8 cellular contexts compared by ENCODE assay signal in genomic region chr13:52851153-52851962, GRCh38. TPM values are rescaled to one million over a fixed set of nuclear protein-coding genes. Genes with fewer than 3 reads are reported as not detected.
DNase-seq lines count a peak whose midpoint lies in the region; ATAC-seq and TF ChIP-seq lines count a peak whose summit lies in the region.

No MANE protein-coding gene starts in this region.

- H3K4me1 Mint-ChIP-seq in activated T-cell treated with anti-CD3 and anti-CD28 coated beads, Interleukin-2, amount 50 U/mL, for 4 hours (ENCODE audit: low read depth) = peaks cover 15% of the 10 kb centered on the region
- peaks cover 4% of the 10 kb centered on the region for H3K4me1 Mint-ChIP-seq in activated T-helper 17 cell treated with anti-CD3 and anti-CD28 coated beads, Interleukin-2, amount 50 U/mL, for 72 hours

- H3K9me3 ChIP-seq in heart right ventricle (no peaks in the 10 kb centered on the region), parathyroid adenoma (ENCODE audit: control insufficient read depth, low read length) (no peaks in the 10 kb centered on the region)

- TF ChIP-seq CTCF in heart right ventricle (IDR thresholded peaks at IDR 0.05) = no peak
- TF ChIP-seq CTCF in parathyroid adenoma (IDR thresholded peaks at IDR 0.05) = no peak

- H2AFZ ChIP-seq in parathyroid adenoma = peak overlapping the region; percentile 90

- H3K4me1 ChIP-seq in heart right ventricle = peaks cover 0 to 37% (median 20%) of the 10 kb centered on the region in 9 donors
- H3K4me1 ChIP-seq in parathyroid adenoma = peaks cover 4% of the 10 kb centered on the region

- no peaks in the 10 kb centered on the region for H3K36me3 Mint-ChIP-seq in activated T-cell treated with anti-CD3 and anti-CD28 coated beads, Interleukin-2, amount 50 U/mL, for 4 hours (ENCODE audit: insufficient read depth)
- peaks cover 19% of the 10 kb centered on the region for H3K36me3 Mint-ChIP-seq in activated T-helper 17 cell treated with anti-CD3 and anti-CD28 coated beads, Interleukin-2, amount 50 U/mL, for 72 hours (ENCODE audit: low read depth)

- intact Hi-C loops in heart right ventricle (cut with DNase I) = loop anchor here in 2 of 10 donors (10.0 kb wide), 1 partner anchor 113 kb away; no protein-coding TSS in a partner anchor

- H3K27ac ChIP-seq in heart right ventricle (peak overlapping the region in 9 of 10 donors; percentile 18 to 77 (median 68)), parathyroid adenoma (peak overlapping the region; percentile 32)

- peak overlapping the region; percentile 51 for H3K4me3 Mint-ChIP-seq in activated T-cell treated with anti-CD3 and anti-CD28 coated beads, Interleukin-2, amount 50 U/mL, for 4 hours
- peak overlapping the region; percentile 58 for H3K4me3 Mint-ChIP-seq in activated T-helper 17 cell treated with anti-CD3 and anti-CD28 coated beads, Interleukin-2, amount 50 U/mL, for 72 hours

- 1% methylated on average over 60 of the region's 60 CpGs for WGBS in heart right ventricle, 2 donors

- H3K27me3 ChIP-seq in heart right ventricle (peaks cover 23 to 98% (median 69%) of the 10 kb centered on the region in 7 donors), parathyroid adenoma (ENCODE audit: control insufficient read depth, insufficient read depth, low read length) (no peaks in the 10 kb centered on the region)

- no peaks in the 10 kb centered on the region for H3K79me2 ChIP-seq in parathyroid adenoma

- H3K27ac Mint-ChIP-seq in activated T-helper 17 cell treated with anti-CD3 and anti-CD28 coated beads, Interleukin-2, amount 50 U/mL, for 72 hours = no peak overlapping the region

- no peak for DNase-seq in activated T-cell treated with anti-CD3 and anti-CD28 coated beads, Interleukin-2, amount 50 U/mL, for 4 hours
- DNase-seq in activated T-cell treated with anti-CD3 and anti-CD28 coated beads for 4 hours (no peak), NCI-H1092 treated with DMSO at 0.1 percent for 48 hours (lab: John Stamatoyannopoulos, UW) (peak; percentile 47), heart right ventricle (peak; percentile 23 to 29), mucosa of gallbladder (ENCODE audit: low spot score) (no peak)

- peak overlapping the region; percentile 94 for H3K4me2 ChIP-seq in parathyroid adenoma (ENCODE audit: low read length)

- H3K4me3 ChIP-seq in heart right ventricle (peak overlapping the region; percentile 28 to 74 (median 68)), parathyroid adenoma (ENCODE audit: low read depth, low read length) (peak overlapping the region; percentile 67)

- H3K27me3 Mint-ChIP-seq in activated T-cell treated with anti-CD3 and anti-CD28 coated beads, Interleukin-2, amount 50 U/mL, for 4 hours (ENCODE audit: low read depth) = peaks cover 76% of the 10 kb centered on the region
- peaks cover 69% of the 10 kb centered on the region for H3K27me3 Mint-ChIP-seq in activated T-helper 17 cell treated with anti-CD3 and anti-CD28 coated beads, Interleukin-2, amount 50 U/mL, for 72 hours

- ATAC-seq in activated T-cell treated with anti-CD3 and anti-CD28 coated beads, Interleukin-2, amount 50 U/mL, for 4 hours = peak; percentile 16 to 24
- ATAC-seq in HG02610 (IDR thresholded peaks at IDR 0.05; ENCODE audit: unreplicated experiment) = peak; percentile 82
- ATAC-seq in activated T-helper 17 cell treated with anti-CD3 and anti-CD28 coated beads, Interleukin-2, amount 50 U/mL, for 72 hours (replicated peaks) = peak; percentile 18
- ATAC-seq in heart right ventricle = peak; percentile 46 to 79 (median 62)

- no peak overlapping the region for H3K9ac ChIP-seq in parathyroid adenoma

- no peaks in the 10 kb centered on the region for H3K9me3 Mint-ChIP-seq in activated T-cell treated with anti-CD3 and anti-CD28 coated beads, Interleukin-2, amount 50 U/mL, for 4 hours
- peaks cover 5% of the 10 kb centered on the region for H3K9me3 Mint-ChIP-seq in activated T-helper 17 cell treated with anti-CD3 and anti-CD28 coated beads, Interleukin-2, amount 50 U/mL, for 72 hours

- H3K36me3 ChIP-seq in heart right ventricle (no peaks in the 10 kb centered on the region), parathyroid adenoma (ENCODE audit: control insufficient read depth, insufficient read depth, low read length) (no peaks in the 10 kb centered on the region)

RNA-seq across cellular contexts. Expression of gene PCDH8, which starts 2.9 kb away (rescaled TPM):
- total RNA-seq in activated T-cell treated with anti-CD3 and anti-CD28 coated beads, Interleukin-2, amount 50 U/mL, for 4 hours = not detected
- total RNA-seq in activated T-helper 17 cell treated with anti-CD3 and anti-CD28 coated beads, Interleukin-2, amount 50 U/mL, for 72 hours = not detected
- total RNA-seq in heart right ventricle (not detected), mucosa of gallbladder (not detected)
- polyA plus RNA-seq in heart right ventricle = not detected

Comparison
In these comparisons a context has a peak if more than half of its experiments do, and no peak if none do; other contexts are left out.
1. ATAC-seq: peak in every context shown above with its lines; median percentile 82 in HG02610; 62 in heart right ventricle; 20 in activated T-cell treated with anti-CD3 and anti-CD28 coated beads, Interleukin-2, amount 50 U/mL, for 4 hours; 18 in activated T-helper 17 cell treated with anti-CD3 and anti-CD28 coated beads, Interleukin-2, amount 50 U/mL, for 72 hours.
2. DNase-seq: peak in NCI-H1092 treated with DMSO at 0.1 percent for 48 hours (single experiment) and heart right ventricle (2 of 2); none in activated T-cell treated with anti-CD3 and anti-CD28 coated beads, Interleukin-2, amount 50 U/mL, for 4 hours (single experiment), activated T-cell treated with anti-CD3 and anti-CD28 coated beads for 4 hours (single experiment) and mucosa of gallbladder (single experiment).